ENCODE assay signal across 1 cellular context in the genomic region with DNA sequence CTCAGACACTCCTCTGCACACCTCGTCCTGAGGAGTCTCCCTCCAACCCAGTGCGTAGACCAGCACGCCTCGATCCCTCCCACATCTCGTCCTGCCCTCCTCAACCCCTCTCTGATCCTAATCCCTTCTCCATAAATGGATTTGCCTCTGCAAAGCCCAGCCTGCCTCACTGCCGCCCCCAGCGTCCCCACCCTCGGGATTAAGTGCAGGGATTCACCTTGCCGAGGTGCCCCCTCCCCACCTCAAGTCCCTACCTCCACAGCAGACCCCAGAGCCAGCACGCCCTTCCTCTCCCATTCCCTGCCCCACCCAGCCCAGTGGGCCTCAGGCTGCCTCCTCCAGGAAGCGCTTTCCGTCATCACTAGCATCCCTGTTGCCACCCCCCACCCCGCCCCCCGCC.
TF ChIP-seq lines count a peak whose summit lies in the region.

No MANE protein-coding gene starts in this region.

TF ChIP-seq in IMR-90, 13 proteins besides CTCF, POLR2A, EP300 and RAD21:
- TF ChIP-seq MXI1 (IDR thresholded peaks at IDR 0.05; ENCODE audit: borderline replicate concordance, low read depth, low read length): no peak
- no peak for TF ChIP-seq MAZ (IDR thresholded peaks at IDR 0.05; ENCODE audit: borderline replicate concordance, low read depth, low read length)
- TF ChIP-seq CHD1 (IDR thresholded peaks at IDR 0.05; ENCODE audit: low read depth, low read length): no peak
- no peak for TF ChIP-seq MAFK (IDR thresholded peaks at IDR 0.05; ENCODE audit: low read depth, low read length)
- no peak for TF ChIP-seq BHLHE40 (IDR thresholded peaks at IDR 0.05; ENCODE audit: low read depth, low read length)
- no peak for TF ChIP-seq NFE2L2 (IDR thresholded peaks at IDR 0.05; ENCODE audit: low read depth, low read length)
- TF ChIP-seq RCOR1 (IDR thresholded peaks at IDR 0.05; ENCODE audit: insufficient replicate concordance, low read length): no peak
- TF ChIP-seq RFX5 (IDR thresholded peaks at IDR 0.05; ENCODE audit: low read depth, low read length): no peak
- no peak for TF ChIP-seq USF2 (IDR thresholded peaks at IDR 0.05; ENCODE audit: low read depth, low read length)
- no peak for TF ChIP-seq CEBPB (IDR thresholded peaks at IDR 0.05; ENCODE audit: low read depth, low read length)
- no peak for TF ChIP-seq SMC3 (IDR thresholded peaks at IDR 0.05; ENCODE audit: low read depth, low read length)
- TF ChIP-seq, protein P1, sequence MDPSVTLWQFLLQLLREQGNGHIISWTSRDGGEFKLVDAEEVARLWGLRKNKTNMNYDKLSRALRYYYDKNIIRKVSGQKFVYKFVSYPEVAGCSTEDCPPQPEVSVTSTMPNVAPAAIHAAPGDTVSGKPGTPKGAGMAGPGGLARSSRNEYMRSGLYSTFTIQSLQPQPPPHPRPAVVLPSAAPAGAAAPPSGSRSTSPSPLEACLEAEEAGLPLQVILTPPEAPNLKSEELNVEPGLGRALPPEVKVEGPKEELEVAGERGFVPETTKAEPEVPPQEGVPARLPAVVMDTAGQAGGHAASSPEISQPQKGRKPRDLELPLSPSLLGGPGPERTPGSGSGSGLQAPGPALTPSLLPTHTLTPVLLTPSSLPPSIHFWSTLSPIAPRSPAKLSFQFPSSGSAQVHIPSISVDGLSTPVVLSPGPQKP (IDR thresholded peaks at IDR 0.05; ENCODE audit: borderline replicate concordance, low read depth, low read length): no peak
- no peak for TF ChIP-seq FOS (IDR thresholded peaks at IDR 0.05; ENCODE audit: low read depth, low read length)
